In the genomic region with DNA sequence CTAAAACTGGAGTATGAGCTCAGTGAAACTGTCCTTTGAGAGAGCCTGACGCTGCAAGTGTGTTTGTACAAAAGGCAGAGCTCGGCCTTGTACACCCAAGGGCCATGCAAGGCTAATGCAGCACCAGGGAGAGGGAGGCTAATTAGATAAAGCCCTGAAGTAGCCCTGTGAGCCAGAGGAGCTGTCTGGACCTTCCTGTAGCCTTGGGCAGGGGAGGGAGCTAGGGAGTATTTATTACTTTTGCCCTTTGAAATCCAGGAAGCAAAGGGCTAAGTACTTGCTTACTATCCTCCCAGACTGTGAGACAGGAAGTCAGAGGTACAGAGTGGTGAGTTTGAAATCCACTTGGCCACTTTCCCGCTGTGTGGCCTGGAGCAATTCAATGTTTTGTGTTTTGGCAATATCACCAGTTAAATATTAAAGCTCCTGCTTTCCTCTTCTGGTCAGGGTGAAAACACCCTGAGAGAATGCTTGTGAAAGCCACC, we compare ENCODE assay signal across 8 cellular contexts. TPM values are rescaled to one million over a fixed set of nuclear protein-coding genes. Genes with fewer than 3 reads are reported as not detected.
DNase-seq lines count a peak whose midpoint lies in the region; ATAC-seq and TF ChIP-seq lines count a peak whose summit lies in the region.

No MANE protein-coding gene starts in this region.

- H3K36me3 Mint-ChIP-seq in nephron (ENCODE audit: low read depth): no peaks in the 10 kb centered on the region

- no peaks in the 10 kb centered on the region for H3K9me3 Mint-ChIP-seq in nephron

- H3K27ac Mint-ChIP-seq in nephron: peak overlapping the region; percentile 95 to 100 (median 97)

- H3K27me3 Mint-ChIP-seq in nephron (ENCODE audit: low read depth): no peaks in the 10 kb centered on the region

- peaks cover 24% of the 10 kb centered on the region for H3K4me1 Mint-ChIP-seq in nephron

- peak; percentile 31 for ATAC-seq in GM19463 (IDR thresholded peaks at IDR 0.05; ENCODE audit: unreplicated experiment)
- peak; percentile 18 for ATAC-seq in HG03558 (IDR thresholded peaks at IDR 0.05; ENCODE audit: extremely low read depth, unreplicated experiment)
- ATAC-seq in esophagus mucosa: peak; percentile 73

- H3K4me3 Mint-ChIP-seq in nephron: peak overlapping the region in 1 of 3 experiments; percentile 2

- DNase-seq in DMS153 treated with DMSO at 0.1 percent for 48 hours (lab: John Stamatoyannopoulos, UW; ENCODE audit: unreplicated experiment) (peak; percentile 32), T1000 (lab: John Stamatoyannopoulos, UW) (peak; percentile 56), NCI-H1105 (lab: John Stamatoyannopoulos, UW) (no peak), NCI-H187 treated with DMSO at 0.1 percent for 48 hours (lab: John Stamatoyannopoulos, UW) (no peak)

- TF ChIP-seq CTCF in nephron (IDR thresholded peaks at IDR 0.05; ENCODE audit: unreplicated experiment in 3 of 3): no peak

RNA-seq across cellular contexts. Expression of a gene that starts 10.2 kb away (rescaled TPM):
- 564 TPM for total RNA-seq in esophagus mucosa

RNA-seq across cellular contexts. Expression of a gene that starts 27.9 kb away (rescaled TPM):
- total RNA-seq in esophagus mucosa: not detected

Comparison
In these comparisons a context has a peak if more than half of its experiments do, and no peak if none do; other contexts are left out.
1. DNase-seq: peak in DMS153 treated with DMSO at 0.1 percent for 48 hours (single experiment) and T1000 (single experiment); none in NCI-H1105 (single experiment) and NCI-H187 treated with DMSO at 0.1 percent for 48 hours (single experiment).
2. ATAC-seq: peak in every context shown above with its lines; median percentile 73 in esophagus mucosa; 31 in GM19463; 18 in HG03558.